Comparison of ENCODE assay signal across 20 cellular contexts in genomic region chr7:94177441-94177840, GRCh38.
DNase-seq lines count a peak whose midpoint lies in the region; ATAC-seq, FAIRE-seq and TF ChIP-seq lines count a peak whose summit lies in the region.
"Had no signal": no experiment of that assay in that cellular context is flagged by ENCODE, and none has a peak within 500 bp of the region (broad histone marks: within the 10 kb centered on the region; RNA-seq: fewer than 3 reads in every experiment).

No MANE protein-coding gene starts in this region.

- no peak overlapping the region for H3K27ac ChIP-seq in GM12878 (ENCODE audit: control insufficient read depth, insufficient read depth)
- H3K27ac ChIP-seq in spleen = peak overlapping the region in 7 of 8 donors; percentile 47 to 72 (median 65)

- H3K36me3 ChIP-seq in GM12878 (ENCODE audit: control insufficient read depth in 2 of 2, insufficient read depth in 2 of 2, low read length in 1 of 2) (no peaks in the 10 kb centered on the region), spleen (no peaks in the 10 kb centered on the region)
- H3K36me3 ChIP-seq: HAP-1 had no signal

- FAIRE-seq in GM18507 (lab: Jason Lieb, UNC) (peak; percentile 67), GM12878 (lab: Jason Lieb, UNC) (no peak)
- FAIRE-seq: K562 had no signal

- in situ Hi-C loops in GM12878 (cut with MboI) = no loop called here

- no peaks in the 10 kb centered on the region for H3K79me2 ChIP-seq in GM12878 (ENCODE audit: control insufficient read depth, insufficient read depth, low read length)

- intact Hi-C loops in GM12878 (cut with micrococcal nuclease; ENCODE audit: unreplicated experiment) = no loop called here
- intact Hi-C loops in spleen (cut with DNase I; ENCODE audit: low total_unique reads) = no loop called here

- TF ChIP-seq POLR2A in GM12878 (IDR thresholded peaks at IDR 0.05; ENCODE audit: low read depth, low read length) (no peak), spleen (IDR thresholded peaks at IDR 0.05) (no peak)

- H2AFZ ChIP-seq in GM12878 (ENCODE audit: control insufficient read depth, low read depth, low read length) = no peak overlapping the region

- H4K20me1 ChIP-seq in GM12878 (ENCODE audit: control insufficient read depth, insufficient read depth) = no peaks in the 10 kb centered on the region

- TF ChIP-seq EP300 in GM12878 (IDR thresholded peaks at IDR 0.05; ENCODE audit: borderline replicate concordance in 1 of 2, control insufficient read depth in 1 of 2, low read depth in 2 of 2, low read length in 2 of 2) = no peak

- POLR2A ChIA-PET in GM12878 (lab: Charles Lee) = interaction anchor here (0.8 to 1.0 kb wide), 2 partner anchors 15 to 45 kb away, joined by 3 to 4 read pairs; no protein-coding TSS in a partner anchor

- H3K4me3 ChIP-seq in GM12878 = no peak overlapping the region
- no peak overlapping the region for H3K4me3 ChIP-seq in spleen
- H3K4me3 ChIP-seq: HAP-1, K562 had no signal

- H3K4me1 ChIP-seq in GM12878 (ENCODE audit: control insufficient read depth, insufficient read depth, low read length) = peaks cover 9% of the 10 kb centered on the region
- H3K4me1 ChIP-seq in spleen = peaks cover 0 to 15% (median 7%) of the 10 kb centered on the region in 6 donors
- H3K4me1 ChIP-seq: HAP-1 had no signal

- TF ChIP-seq CTCF in GM12878 (IDR thresholded peaks at IDR 0.05 in 2 of 3, conservative IDR thresholded peaks at IDR 0.05 in 1 of 3; ENCODE audit: control insufficient read depth in 2 of 3, extremely low read depth in 1 of 3, insufficient read depth in 1 of 3, low read depth in 3 of 3, low read length in 3 of 3) (no peak), spleen (IDR thresholded peaks at IDR 0.05 in 8 of 11, conservative IDR thresholded peaks at IDR 0.05 in 3 of 11) (no peak)

- no peaks in the 10 kb centered on the region; the same call in 2 of the 3 replicates for H3K9me3 ChIP-seq in GM12878 (replicated peaks; ENCODE audit: control insufficient read depth, insufficient read depth, low read length)
- no peaks in the 10 kb centered on the region for H3K9me3 ChIP-seq in spleen
- H3K9me3 ChIP-seq: Caco-2, HAP-1 had no signal

- SMC1A ChIA-PET in GM12878 (lab: Charles Lee; ENCODE audit: uncharacterized antibody, unreplicated experiment) = interaction anchor here (0.8 to 5.0 kb wide), 7 partner anchors 8 to 132 kb away, joined by 3 to 29 read pairs (median 3); no protein-coding TSS in a partner anchor

- WGBS in GM12878 (ENCODE audit: insufficient coverage, insufficient replicate concordance, low lambda C conversion rate, missing lambda C conversion rate) = 50% methylated on average over 3 of the region's 3 CpGs
- WGBS in spleen, 5 donors = 14 to 28% (median 20%) methylated on average over 3 of the region's 3 CpGs

- H3K9ac ChIP-seq in GM12878 (ENCODE audit: control insufficient read depth, insufficient read depth, low read length) = no peak overlapping the region

- no TSS peak for BruUV-seq in GM12878 (replicated peaks; lab: Mats Ljungman, UMichigan)

- H3K27me3 ChIP-seq in GM12878 (replicated peaks in 1 of 2; ENCODE audit: control insufficient read depth in 2 of 2, insufficient read depth in 2 of 2, low read length in 1 of 2) = no peaks in the 10 kb centered on the region
- no peaks in the 10 kb centered on the region for H3K27me3 ChIP-seq in spleen (replicated peaks in 1 of 7)

- DNase-seq in GM18507 (ENCODE audit: extremely low spot score, insufficient read length, low read depth) (no peak), NCI-H69 (lab: John Stamatoyannopoulos, UW) (peak; percentile 42), GM12878 (ENCODE audit: low read depth, low spot score) (no peak), spleen (no peak), kidney glomerular epithelial cell (lab: John Stamatoyannopoulos, UW) (no peak), DMS153 treated with DMSO at 0.1 percent for 48 hours (lab: John Stamatoyannopoulos, UW; ENCODE audit: unreplicated experiment) (no peak)
- DNase-seq: ACHN; AML-193; Caco-2; CD4-positive, CD25-positive, alpha-beta regulatory T cell; DMS153; EL; NCI-H1436; NCI-H2029; NCI-H82; SHP77 treated with DMSO at 0.1 percent for 48 hours had no signal

- RAD21 ChIA-PET in GM12878 (lab: Charles Lee; ENCODE audit: unreplicated experiment) = interaction anchor here (1.4 to 1.8 kb wide), 3 partner anchors 16 to 1334 kb away, joined by 3 to 10 read pairs (median 6); no protein-coding TSS in a partner anchor

- H3K4me2 ChIP-seq in GM12878 (ENCODE audit: control insufficient read depth, insufficient read depth) = no peak overlapping the region

- CTCF ChIA-PET in GM12878 (lab: Yijun Ruan, JAX) = interaction anchor here (0.7 to 2.5 kb wide), 4 partner anchors 7 to 50 kb away, joined by 3 to 9 read pairs (median 4); no protein-coding TSS in a partner anchor

- no peak; the same call in 2 of the 3 replicates for ATAC-seq in GM12878
- ATAC-seq in HG03045 (IDR thresholded peaks at IDR 0.05; ENCODE audit: unreplicated experiment) = no peak
- ATAC-seq: K562, SK-N-SH treated with all-trans-retinoic acid at 6 μM for 48 hours had no signal

- TF ChIP-seq RAD21 in GM12878 (IDR thresholded peaks at IDR 0.05; ENCODE audit: insufficient read depth, low read depth, low read length) = no peak

TF ChIP-seq in GM12878, 131 proteins besides CTCF, POLR2A, EP300 and RAD21:
- TF ChIP-seq MTA2 (IDR thresholded peaks at IDR 0.05; ENCODE audit: low read depth) = no peak
- no peak for TF ChIP-seq ZSCAN29 (IDR thresholded peaks at IDR 0.05)
- TF ChIP-seq ASH2L (IDR thresholded peaks at IDR 0.05; ENCODE audit: borderline replicate concordance, low read depth) = 0 out of 2 replicates have a peak, but pooled peaks have one; percentile 5
TF ChIP-seq in GM12878: peak in this region for 1.
